Comparison of ENCODE assay signal across 12 cellular contexts in genomic region chr3:4355401-4356224, GRCh38. TPM values are rescaled to one million over a fixed set of nuclear protein-coding genes. Genes with fewer than 3 reads are reported as not detected.
A peak's percentile ranks its signal among the peaks of the same experiment; 100 is the strongest.
DNase-seq lines count a peak whose midpoint lies in the region; ATAC-seq and TF ChIP-seq lines count a peak whose summit lies in the region.
"Had no signal": no experiment of that assay in that cellular context is flagged by ENCODE, and none has a peak within 500 bp of the region (broad histone marks: within the 10 kb centered on the region; RNA-seq: fewer than 3 reads in every experiment).

No MANE protein-coding gene starts in this region.

- H3K4me1 ChIP-seq in right atrium auricular region (peaks cover 0 to 11% of the 10 kb centered on the region in 2 donors), endocrine pancreas (ENCODE audit: control insufficient read depth, insufficient read depth, low read length) (peaks cover 4% of the 10 kb centered on the region), right lobe of liver (peaks cover 0 to 24% (median 10%) of the 10 kb centered on the region in 4 donors)
- H3K4me1 ChIP-seq: colonic mucosa had no signal

- peak overlapping the region; percentile 68 for H3K4me3 Mint-ChIP-seq in type B pancreatic cell

- TF ChIP-seq CTCF in right atrium auricular region (IDR thresholded peaks at IDR 0.05) (no peak), right lobe of liver (IDR thresholded peaks at IDR 0.05) (no peak), type B pancreatic cell (conservative IDR thresholded peaks at IDR 0.05) (no peak)

- peak; percentile 64 for DNase-seq in Right ventricle myocardium superior
- no peak for DNase-seq in right atrium auricular region (ENCODE audit: low spot score)
- peak; percentile 58 to 60 (median 58) for DNase-seq in right lobe of liver
- DNase-seq in type B pancreatic cell (ENCODE audit: extremely low spot score, unreplicated experiment), result no peak
- no peak for DNase-seq in NCI-H2107 treated with DMSO at 0.1 percent for 48 hours (lab: John Stamatoyannopoulos, UW; ENCODE audit: unreplicated experiment)
- DNase-seq: activated CD4-positive, alpha-beta T cell treated with anti-CD3 and anti-CD28 coated beads, Interleukin-2, amount 50 U/mL, for 1 hour; colonic mucosa; NCI-H774; SW 1271 had no signal

- H3K9me3 Mint-ChIP-seq in type B pancreatic cell, result no peaks in the 10 kb centered on the region

- H3K27me3 ChIP-seq in right atrium auricular region (no peaks in the 10 kb centered on the region), endocrine pancreas (ENCODE audit: control insufficient read depth, insufficient read depth, low read length) (no peaks in the 10 kb centered on the region), right lobe of liver (no peaks in the 10 kb centered on the region)
- H3K27me3 ChIP-seq: colonic mucosa had no signal

- intact Hi-C loops in Right ventricle myocardium superior (cut with DNase I), result no loop called here
- intact Hi-C loops in right lobe of liver (cut with DNase I), result no loop called here

- H3K4me3 ChIP-seq in right atrium auricular region (no peak overlapping the region), endocrine pancreas (ENCODE audit: control insufficient read depth, insufficient read depth, low read length) (peak overlapping the region; percentile 22), right lobe of liver (peak overlapping the region in 2 of 3 donors; percentile 5 to 9)
- H3K4me3 ChIP-seq: colonic mucosa had no signal

- TF ChIP-seq POLR2A in right lobe of liver (IDR thresholded peaks at IDR 0.05), result no peak

- H3K36me3 ChIP-seq in right atrium auricular region, result no peaks in the 10 kb centered on the region
- H3K36me3 ChIP-seq in endocrine pancreas (ENCODE audit: control insufficient read depth, insufficient read depth, low read length), result no peaks in the 10 kb centered on the region
- no peaks in the 10 kb centered on the region for H3K36me3 ChIP-seq in right lobe of liver
- H3K36me3 ChIP-seq: colonic mucosa had no signal

- no peak overlapping the region for H3K9ac ChIP-seq in endocrine pancreas (ENCODE audit: control insufficient read depth, insufficient read depth, low read length)

- H3K9me3 ChIP-seq in right atrium auricular region (no peaks in the 10 kb centered on the region), endocrine pancreas (ENCODE audit: control insufficient read depth, low read length) (no peaks in the 10 kb centered on the region), right lobe of liver (no peaks in the 10 kb centered on the region)
- H3K9me3 ChIP-seq: colonic mucosa had no signal

- no peaks in the 10 kb centered on the region for H3K27me3 Mint-ChIP-seq in type B pancreatic cell

- ATAC-seq in Right ventricle myocardium superior (ENCODE audit: poor library complexity), result no peak
- ATAC-seq in right lobe of liver, result peak; percentile 74 to 83 (median 75)
- no peak for ATAC-seq in HG03457 (IDR thresholded peaks at IDR 0.05; ENCODE audit: unreplicated experiment)
- no peak for ATAC-seq in HG03439 (IDR thresholded peaks at IDR 0.05; ENCODE audit: unreplicated experiment)

- H3K4me1 Mint-ChIP-seq in type B pancreatic cell (ENCODE audit: unreplicated experiment), result peaks cover 36% of the 10 kb centered on the region

- WGBS in right lobe of liver (ENCODE audit: insufficient coverage, low coverage, low lambda C conversion rate, missing lambda C conversion rate), result 18% methylated on average over 6 of the region's 6 CpGs

- H3K27ac ChIP-seq in right atrium auricular region (peak overlapping the region in 1 of 2 donors; percentile 12), right lobe of liver (peak overlapping the region; percentile 47 to 56 (median 54))
- H3K27ac ChIP-seq: colonic mucosa had no signal

- peak overlapping the region; percentile 22 for H3K27ac Mint-ChIP-seq in type B pancreatic cell

- H3K36me3 Mint-ChIP-seq in type B pancreatic cell, result peaks cover 4% of the 10 kb centered on the region

RNA-seq across cellular contexts. Expression of gene SETMAR, which starts 52.4 kb away (rescaled TPM):
- total RNA-seq in Right ventricle myocardium superior (15.4 TPM), right atrium auricular region (10 to 100 TPM; 13.5 to 18.5 TPM), right lobe of liver (1 to 10 TPM; 5.7 to 8.9 (median 7.0) TPM), type B pancreatic cell (ENCODE audit: low replicate concordance) (17.6 and 34.5 TPM in 2 replicates)

Comparison
In these comparisons a context has a peak if more than half of its experiments do, and no peak if none do; other contexts are left out.
1. DNase-seq: peak in Right ventricle myocardium superior (single experiment) and right lobe of liver (3 of 3); none in right atrium auricular region (single experiment), type B pancreatic cell (single experiment) and NCI-H2107 treated with DMSO at 0.1 percent for 48 hours (single experiment).
2. ATAC-seq: peak in right lobe of liver (4 of 4); none in Right ventricle myocardium superior (single experiment), HG03457 (single experiment) and HG03439 (single experiment).
3. H3K4me3 ChIP-seq: peak in endocrine pancreas (single experiment) and right lobe of liver (2 of 3); none in right atrium auricular region (0 of 2).